1 cellular context compared by ENCODE assay signal in the genomic region with DNA sequence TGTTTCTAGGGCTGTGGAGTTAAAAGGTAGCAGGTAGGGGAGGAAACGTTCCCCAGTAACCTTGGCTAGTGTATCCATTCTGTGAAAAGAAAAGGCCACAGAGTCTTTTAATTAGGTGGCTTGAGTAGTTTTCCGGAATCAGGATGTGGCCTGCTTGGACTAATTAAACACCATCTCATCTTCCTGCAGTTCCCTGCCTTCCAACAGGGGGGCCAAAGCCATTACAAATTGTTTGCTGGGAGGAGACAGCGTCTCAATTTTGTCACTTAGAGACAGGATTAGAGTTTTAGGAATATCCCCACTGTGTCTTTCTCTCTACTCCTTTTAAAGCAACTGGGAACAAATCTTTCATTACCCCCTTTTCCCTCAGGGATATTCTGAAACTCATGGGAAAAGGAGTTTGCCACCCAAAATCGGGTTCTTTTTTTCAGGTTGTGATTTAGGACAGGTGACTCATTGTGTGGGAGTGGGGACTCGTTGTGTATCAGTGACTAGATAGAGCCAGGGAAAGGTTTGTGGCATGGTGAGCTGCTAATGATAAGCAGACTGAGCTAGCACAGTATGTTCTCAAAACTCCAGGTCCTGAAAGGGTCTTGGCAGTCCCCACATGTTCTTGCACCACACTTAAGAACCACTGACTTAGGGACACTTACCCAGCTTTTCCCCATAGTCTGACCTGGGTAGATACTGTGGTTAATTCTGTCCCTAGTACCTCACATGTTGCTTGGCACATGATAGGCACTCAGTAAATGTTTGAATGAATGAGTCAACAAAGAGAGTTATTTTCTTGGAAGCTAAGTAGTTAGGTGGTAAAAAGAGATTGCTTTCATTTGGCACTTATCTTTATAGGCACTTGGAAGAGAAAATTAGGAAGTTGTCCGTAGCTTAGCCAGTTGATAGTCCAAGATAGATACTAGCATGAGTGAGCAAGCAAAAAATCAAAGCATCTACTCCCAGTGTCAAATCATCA.
TF ChIP-seq lines count a peak whose summit lies in the region.

No MANE protein-coding gene starts in this region.

TF ChIP-seq in K562, 482 proteins besides CTCF, POLR2A, EP300 and RAD21 (continued from another document):
- TF ChIP-seq MEIS2 (IDR thresholded peaks at IDR 0.05; ENCODE audit: partially characterized antibody), result peak; percentile 2
